In the genomic region with DNA sequence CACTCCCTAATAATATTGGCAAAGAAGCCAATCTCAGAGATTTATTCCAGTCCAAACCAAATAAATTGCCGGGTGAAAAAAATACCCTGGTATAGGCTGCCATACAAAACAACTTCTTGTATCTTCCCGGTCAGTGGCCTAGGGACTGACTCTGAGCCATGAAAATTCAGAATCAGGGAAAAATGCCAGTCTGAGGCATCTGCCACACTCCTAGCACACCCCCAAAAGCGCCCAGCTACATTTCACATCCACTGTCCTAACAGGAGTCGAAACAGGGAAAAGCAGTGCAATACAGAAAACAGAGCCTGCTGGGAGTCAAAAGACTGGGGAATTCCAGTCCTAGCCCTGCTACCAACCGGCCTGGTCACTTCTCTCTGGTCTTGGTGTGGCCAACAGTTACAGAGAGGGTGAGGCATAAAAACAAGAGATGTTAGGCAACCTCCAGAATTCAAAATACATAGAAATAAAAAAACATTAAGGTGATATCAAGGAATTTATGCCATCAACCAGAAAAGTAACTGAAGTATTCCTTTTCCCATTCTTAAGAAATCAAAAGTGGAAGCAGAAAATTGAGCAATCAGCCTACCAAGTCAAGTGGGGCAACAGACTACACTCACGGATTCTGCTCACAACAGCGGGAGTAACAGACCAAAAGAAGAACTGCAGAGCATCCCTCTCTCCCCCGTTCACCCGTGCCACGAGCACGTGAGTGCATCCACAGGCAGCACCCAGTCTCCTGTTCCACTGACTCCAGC, we compare ENCODE assay signal across 9 cellular contexts. TPM values are rescaled to one million over a fixed set of nuclear protein-coding genes. Genes with fewer than 3 reads are reported as not detected.
DNase-seq lines count a peak whose midpoint lies in the region; ATAC-seq, FAIRE-seq and TF ChIP-seq lines count a peak whose summit lies in the region.
"Had no signal": no experiment of that assay in that cellular context is flagged by ENCODE, and none has a peak within 500 bp of the region (broad histone marks: within the 10 kb centered on the region; RNA-seq: fewer than 3 reads in every experiment).

No MANE protein-coding gene starts in this region.

- POLR2A ChIA-PET in Panc1 (lab: Charles Lee) = no interaction called here

- peak overlapping the region; percentile 95 for H3K27ac ChIP-seq in Panc1 (ENCODE audit: low read length)
- H3K27ac ChIP-seq in dorsolateral prefrontal cortex = peak overlapping the region in 41 of 59 donors; percentile 1 to 79 (median 47)
- peak overlapping the region; percentile 89 for H3K27ac ChIP-seq in mesodermal cell (ENCODE audit: low read depth, low read length, severe bottlenecking)
- peak overlapping the region; percentile 77 to 88 (median 83) for H3K27ac ChIP-seq in transverse colon
- H3K27ac ChIP-seq in effector memory CD4-positive, alpha-beta T cell (ENCODE audit: insufficient read depth, low read length, poor library complexity, severe bottlenecking) = no peak overlapping the region

- H3K4me1 ChIP-seq in Panc1 (ENCODE audit: control insufficient read depth, insufficient read depth, low read length) (peaks cover 98% of the 10 kb centered on the region), mesodermal cell (ENCODE audit: control insufficient read depth, insufficient read depth, low read length, poor library complexity, severe bottlenecking) (peaks cover 57% of the 10 kb centered on the region), transverse colon (peaks cover 8 to 60% (median 11%) of the 10 kb centered on the region in 4 donors)
- H3K4me1 ChIP-seq in effector memory CD4-positive, alpha-beta T cell (ENCODE audit: control insufficient read depth, insufficient read depth, low read length, poor library complexity, severe bottlenecking) = peaks cover 10% of the 10 kb centered on the region

- no peaks in the 10 kb centered on the region for H3K36me3 ChIP-seq in Panc1 (ENCODE audit: control insufficient read depth, insufficient read depth, low read length)
- peaks cover 8% of the 10 kb centered on the region for H3K36me3 ChIP-seq in mesodermal cell (ENCODE audit: control insufficient read depth, insufficient read depth, low read length)
- no peaks in the 10 kb centered on the region for H3K36me3 ChIP-seq in transverse colon
- H3K36me3 ChIP-seq in effector memory CD4-positive, alpha-beta T cell (ENCODE audit: control insufficient read depth, insufficient read depth, low read length) = no peaks in the 10 kb centered on the region

- in situ Hi-C loops in Panc1 (cut with HindIII; ENCODE audit: low pct_unique_long_range_greater_than_20kb, low sequenced_read_pairs) = no loop called here
- in situ Hi-C loops in transverse colon (cut with MboI; ENCODE audit: low pct_ligation_motif_present in 1 of 4, low pct_unique_long_range_greater_than_20kb in 1 of 4, low sequenced_read_pairs in 3 of 4) = no loop called here

- no peaks in the 10 kb centered on the region for H3K27me3 ChIP-seq in Panc1 (ENCODE audit: control insufficient read depth, insufficient read depth, low read length)
- H3K27me3 ChIP-seq in dorsolateral prefrontal cortex = no peaks in the 10 kb centered on the region
- no peaks in the 10 kb centered on the region for H3K27me3 ChIP-seq in transverse colon
- H3K27me3 ChIP-seq in effector memory CD4-positive, alpha-beta T cell (replicated peaks; ENCODE audit: control insufficient read depth, insufficient read depth, low read length, poor library complexity, severe bottlenecking) = no peaks in the 10 kb centered on the region

- TF ChIP-seq EP300 in transverse colon (IDR thresholded peaks at IDR 0.05; ENCODE audit: low read depth) = no peak

- H3K9me3 ChIP-seq in Panc1 (ENCODE audit: control insufficient read depth, insufficient read depth, low read depth, low read length) (no peaks in the 10 kb centered on the region), mesodermal cell (ENCODE audit: control insufficient read depth, low read length) (no peaks in the 10 kb centered on the region), transverse colon (no peaks in the 10 kb centered on the region)
- no peaks in the 10 kb centered on the region for H3K9me3 ChIP-seq in effector memory CD4-positive, alpha-beta T cell (ENCODE audit: control insufficient read depth, low read length)

- no TSS peak for BruUV-seq in Panc1 (replicated peaks; lab: Mats Ljungman, UMichigan)

- DNase-seq in Panc1 (ENCODE audit: low read depth, low spot score) (no peak), dorsolateral prefrontal cortex (peak in 1 of 10 donors; percentile 63), transverse colon (no peak), GM12891 (ENCODE audit: insufficient read length, low spot score) (no peak)
- no peak for DNase-seq in effector memory CD4-positive, alpha-beta T cell
- DNase-seq: activated T-cell treated with anti-CD3 and anti-CD28 coated beads for 4 hours, Karpas-422 had no signal

- ATAC-seq in Panc1 (peak; percentile 60), GM21717 (IDR thresholded peaks at IDR 0.05; ENCODE audit: unreplicated experiment) (no peak)

- H3K4me3 ChIP-seq in Panc1 (ENCODE audit: low read depth in 2 of 2, low read length in 2 of 2) (peak overlapping the region; percentile 18 to 38; a peak in 3 of 4 replicates), dorsolateral prefrontal cortex (no peak overlapping the region), mesodermal cell (ENCODE audit: extremely low read depth, insufficient read depth, low read length, poor library complexity, severe bottlenecking) (no peak overlapping the region), transverse colon (no peak overlapping the region)
- no peak overlapping the region for H3K4me3 ChIP-seq in effector memory CD4-positive, alpha-beta T cell (ENCODE audit: insufficient read depth, low read depth, low read length, poor library complexity, severe bottlenecking)

- intact Hi-C loops in Panc1 (cut with micrococcal nuclease; ENCODE audit: unreplicated experiment) = no loop called here
- intact Hi-C loops in dorsolateral prefrontal cortex (cut with DNase I) = no loop called here
- intact Hi-C loops in transverse colon (cut with DNase I; ENCODE audit: low total_unique reads) = no loop called here

- TF ChIP-seq CTCF in Panc1 (IDR thresholded peaks at IDR 0.05) (no peak), dorsolateral prefrontal cortex (IDR thresholded peaks at IDR 0.05 in 54 of 56, conservative IDR thresholded peaks at IDR 0.05 in 2 of 56; ENCODE audit: low read depth in 1 of 56, partially characterized antibody in 56 of 56) (no peak), transverse colon (IDR thresholded peaks at IDR 0.05) (no peak)

- TF ChIP-seq POLR2A in transverse colon (IDR thresholded peaks at IDR 0.05) (no peak), GM12891 (IDR thresholded peaks at IDR 0.05; ENCODE audit: low read depth, low read length) (no peak)

- CTCF ChIA-PET in Panc1 (lab: Charles Lee) = no interaction called here

- WGBS in mesodermal cell (ENCODE audit: insufficient coverage in 2 of 2), 2 experiments = 84 to 96% methylated on average over 7 to 11 of the region's 11 CpGs
- WGBS in transverse colon (ENCODE audit: low coverage in 1 of 2), 2 donors = 60 to 64% methylated on average over 10 to 11 of the region's 11 CpGs

- FAIRE-seq in GM12891 (lab: Jason Lieb, UNC) = no peak

TF ChIP-seq in GM12891, 5 proteins besides CTCF, POLR2A, EP300 and RAD21:
- TF ChIP-seq SPI1 (IDR thresholded peaks at IDR 0.05; ENCODE audit: low read depth, low read length) (no peak), TAF1 (IDR thresholded peaks at IDR 0.05; ENCODE audit: low read depth, low read length) (no peak), PAX5 (IDR thresholded peaks at IDR 0.05; ENCODE audit: insufficient read depth, low read length, severe bottlenecking) (no peak), POU2F2 (IDR thresholded peaks at IDR 0.05; ENCODE audit: low read depth, low read length) (no peak), POLR2AphosphoS5 (IDR thresholded peaks at IDR 0.05; ENCODE audit: low read depth, low read length) (no peak)
TF ChIP-seq in GM12891: peak in this region for 0.

RNA-seq across cellular contexts. Expression of a gene that starts 29.5 kb away (rescaled TPM):
- total RNA-seq in Panc1 (2021; ENCODE audit: unreplicated experiment) = 94.7 TPM
- polyA plus RNA-seq in Panc1 (2012; ENCODE audit: insufficient read length) = 90.7 TPM
- total RNA-seq in dorsolateral prefrontal cortex = 10 to 100 TPM; 16.0 to 44.2 (median 28.5) TPM
- 22.1 TPM for polyA plus RNA-seq in mesodermal cell (2013, experiment 1 of 2)
- polyA plus RNA-seq in mesodermal cell (2013, experiment 2 of 2) = 20.3 TPM
- 10 to 100 TPM; 25.1 to 56.9 (median 26.4) TPM for total RNA-seq in transverse colon
- 1.3 TPM for polyA plus RNA-seq in GM12891 (2012; ENCODE audit: low read depth, missing spikeins)

Comparison
In these comparisons a context has a peak if more than half of its experiments do, and no peak if none do; other contexts are left out.
1. H3K4me3 ChIP-seq: peak in Panc1 (2 of 2); none in dorsolateral prefrontal cortex (0 of 59), mesodermal cell (single experiment), transverse colon (0 of 4) and effector memory CD4-positive, alpha-beta T cell (single experiment).